ENCODE assay signal across 8 cellular contexts in the genomic region with DNA sequence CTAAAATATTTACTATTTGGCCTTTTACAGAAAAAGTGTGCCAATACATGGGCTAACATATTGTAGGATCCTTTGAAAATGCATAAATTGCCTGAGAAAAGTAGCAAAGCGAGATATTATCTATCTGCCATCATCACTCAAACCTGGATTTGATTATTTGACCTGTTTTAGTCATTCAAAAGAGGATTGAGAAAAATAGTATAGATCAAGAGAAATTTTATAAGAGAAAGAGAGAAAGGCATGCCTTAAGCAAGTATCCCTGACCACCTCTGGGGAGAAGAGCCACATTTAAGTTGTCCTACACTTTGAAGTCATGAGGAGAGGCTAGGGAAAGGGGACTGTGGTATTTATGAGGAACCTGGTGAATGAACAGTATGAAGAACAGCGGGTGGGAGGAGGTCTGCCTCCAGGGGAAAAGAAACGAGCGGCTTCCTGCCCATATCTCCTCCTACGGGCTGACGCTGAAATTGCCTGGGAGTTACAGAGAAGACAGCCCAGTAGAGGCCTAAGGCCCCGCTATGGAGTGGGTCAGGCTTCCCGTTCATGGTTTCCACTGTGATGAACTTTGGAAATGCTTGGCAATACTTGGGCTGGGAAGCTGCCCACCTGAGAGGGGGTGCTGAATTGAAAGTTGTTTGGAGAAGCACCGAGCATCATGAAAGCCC.
DNase-seq lines count a peak whose midpoint lies in the region; ATAC-seq and TF ChIP-seq lines count a peak whose summit lies in the region.

No MANE protein-coding gene starts in this region.

- H3K27me3 ChIP-seq in Panc1 (ENCODE audit: control insufficient read depth, insufficient read depth, low read length) (no peaks in the 10 kb centered on the region), Karpas-422 (ENCODE audit: low read length) (no peaks in the 10 kb centered on the region)

- H3K79me2 ChIP-seq in Karpas-422 (ENCODE audit: low read length) = no peaks in the 10 kb centered on the region

- H3K4me2 ChIP-seq in Karpas-422 (ENCODE audit: low read depth, low read length, poor library complexity, severe bottlenecking) = no peak overlapping the region

- H3K4me1 ChIP-seq in Panc1 (ENCODE audit: control insufficient read depth, insufficient read depth, low read length) (no peaks in the 10 kb centered on the region; the same call in 1 of the 2 replicates), Karpas-422 (ENCODE audit: low read length) (no peaks in the 10 kb centered on the region)

- intact Hi-C loops in Panc1 (cut with micrococcal nuclease; ENCODE audit: unreplicated experiment) = no loop called here

- BruUV-seq in Panc1 (replicated peaks; lab: Mats Ljungman, UMichigan) = no TSS peak

- H3K9ac ChIP-seq in Karpas-422 (ENCODE audit: low read length) = no peak overlapping the region

- 0 out of 2 replicates have a peak, but pooled peaks have one; percentile 45 for ATAC-seq in Panc1
- peak; percentile 36 for ATAC-seq in stimulated activated memory B cell treated with anti-CD40 and anti-IgM and Interleukin-4, amounts not matched to agents 10 μg/mL and 1 μg/mL and 100 μg/mL, for 72 hours

- no peak overlapping the region for H3K4me3 Mint-ChIP-seq in stimulated activated memory B cell treated with anti-CD40 and anti-IgM and Interleukin-4, amounts not matched to agents 10 μg/mL and 1 μg/mL and 100 μg/mL, for 72 hours

- no peaks in the 10 kb centered on the region for H3K27me3 Mint-ChIP-seq in stimulated activated memory B cell treated with anti-CD40 and anti-IgM and Interleukin-4, amounts not matched to agents 10 μg/mL and 1 μg/mL and 100 μg/mL, for 72 hours

- CTCF ChIA-PET in Panc1 (lab: Charles Lee) = no interaction called here

- H3K9me3 ChIP-seq in Panc1 (ENCODE audit: control insufficient read depth, insufficient read depth, low read depth, low read length) = no peaks in the 10 kb centered on the region
- H3K9me3 ChIP-seq in Karpas-422 (ENCODE audit: low read length) = no peaks in the 10 kb centered on the region

- TF ChIP-seq CTCF in Panc1 (IDR thresholded peaks at IDR 0.05) (no peak), fibroblast of pulmonary artery (IDR thresholded peaks at IDR 0.05; ENCODE audit: low read length, missing control alignments) (peak; percentile 36)

- no peak overlapping the region for H3K4me3 ChIP-seq in Panc1 (ENCODE audit: low read depth in 2 of 2, low read length in 2 of 2)
- H3K4me3 ChIP-seq in fibroblast of pulmonary artery (replicated peaks; ENCODE audit: low read depth, low read length) = no peak overlapping the region
- no peak overlapping the region for H3K4me3 ChIP-seq in Karpas-422 (ENCODE audit: low read length)

- H3K9me2 ChIP-seq in Karpas-422 (replicated peaks; ENCODE audit: insufficient read depth, low read length) = no peaks in the 10 kb centered on the region

- no peaks in the 10 kb centered on the region for H3K36me3 Mint-ChIP-seq in stimulated activated memory B cell treated with anti-CD40 and anti-IgM and Interleukin-4, amounts not matched to agents 10 μg/mL and 1 μg/mL and 100 μg/mL, for 72 hours

- POLR2A ChIA-PET in Panc1 (lab: Charles Lee) = no interaction called here

- DNase-seq in NCI-H82 (lab: John Stamatoyannopoulos, UW) (peak; percentile 1), NCI-H82 treated with DMSO at 0.1 percent for 48 hours (lab: John Stamatoyannopoulos, UW; ENCODE audit: unreplicated experiment) (no peak), Panc1 (ENCODE audit: low read depth, low spot score) (no peak), fibroblast of pulmonary artery (ENCODE audit: low read depth) (peak; percentile 74), NCI-H187 treated with DMSO at 0.1 percent for 48 hours (lab: John Stamatoyannopoulos, UW) (no peak), middle frontal gyrus (ENCODE audit: extremely low spot score, low spot score) (no peak), Karpas-422 (no peak)

- H3K9me3 Mint-ChIP-seq in stimulated activated memory B cell treated with anti-CD40 and anti-IgM and Interleukin-4, amounts not matched to agents 10 μg/mL and 1 μg/mL and 100 μg/mL, for 72 hours = no peaks in the 10 kb centered on the region

- in situ Hi-C loops in Panc1 (cut with HindIII; ENCODE audit: low pct_unique_long_range_greater_than_20kb, low sequenced_read_pairs) = no loop called here

- no peak overlapping the region for H3K27ac Mint-ChIP-seq in stimulated activated memory B cell treated with anti-CD40 and anti-IgM and Interleukin-4, amounts not matched to agents 10 μg/mL and 1 μg/mL and 100 μg/mL, for 72 hours

- H4K20me1 ChIP-seq in Karpas-422 (ENCODE audit: insufficient read depth, low read depth, low read length) = no peaks in the 10 kb centered on the region

- H3K4me1 Mint-ChIP-seq in stimulated activated memory B cell treated with anti-CD40 and anti-IgM and Interleukin-4, amounts not matched to agents 10 μg/mL and 1 μg/mL and 100 μg/mL, for 72 hours = peaks cover 8% of the 10 kb centered on the region

- no peak overlapping the region for H2AFZ ChIP-seq in Karpas-422 (ENCODE audit: low read length)

- no peaks in the 10 kb centered on the region; the same call in 1 of the 2 replicates for H3K36me3 ChIP-seq in Panc1 (ENCODE audit: control insufficient read depth, insufficient read depth, low read length)
- H3K36me3 ChIP-seq in Karpas-422 (ENCODE audit: insufficient read depth, low read length) = no peaks in the 10 kb centered on the region

- H3K27ac ChIP-seq in Panc1 (ENCODE audit: low read length) (no peak overlapping the region), Karpas-422 (ENCODE audit: low read length) (no peak overlapping the region)

Comparison
In these comparisons a context has a peak if more than half of its experiments do, and no peak if none do; other contexts are left out.
1. DNase-seq: peak in NCI-H82 (single experiment) and fibroblast of pulmonary artery (single experiment); none in NCI-H82 treated with DMSO at 0.1 percent for 48 hours (single experiment), Panc1 (single experiment), NCI-H187 treated with DMSO at 0.1 percent for 48 hours (single experiment), middle frontal gyrus (single experiment) and Karpas-422 (single experiment).